In genomic region chr15:74059050-74059833, GRCh38 we compare ENCODE assay signal across 10 cellular contexts. TPM values are rescaled to one million over a fixed set of nuclear protein-coding genes. Genes with fewer than 3 reads are reported as not detected.
DNase-seq lines count a peak whose midpoint lies in the region; ATAC-seq and TF ChIP-seq lines count a peak whose summit lies in the region.
"Not testable (repeated sequence)": the region's sequence is repeated elsewhere in the genome, so short reads cannot be mapped to it uniquely, and the experiment has no call there.
"Had no signal": no experiment of that assay in that cellular context is flagged by ENCODE, and none has a peak within 500 bp of the region (broad histone marks: within the 10 kb centered on the region; RNA-seq: fewer than 3 reads in every experiment).

No MANE protein-coding gene starts in this region.

- intact Hi-C loops in activated CD8-positive, alpha-beta T cell treated with anti-CD3 and anti-CD28 coated beads for 36 hours (cut with micrococcal nuclease); activated naive CD4-positive, alpha-beta T cell treated with anti-CD3 and anti-CD28 coated beads for 36 hours (cut with micrococcal nuclease): not testable (repeated sequence)

- POLR2A ChIA-PET in activated CD8-positive, alpha-beta T cell treated with anti-CD3 and anti-CD28 coated beads for 36 hours (lab: Charles Lee): interaction anchor here (1.2 kb wide), 1 partner anchor 15 kb away, joined by 3 read pairs; no protein-coding TSS in a partner anchor

- CTCF ChIA-PET in activated CD8-positive, alpha-beta T cell treated with anti-CD3 and anti-CD28 coated beads for 36 hours (lab: Charles Lee): interaction anchor here (1.2 to 1.6 kb wide), 2 partner anchors 11 to 12 kb away, joined by 3 to 5 read pairs; no protein-coding TSS in a partner anchor
- CTCF ChIA-PET in activated naive CD4-positive, alpha-beta T cell treated with anti-CD3 and anti-CD28 coated beads for 36 hours (lab: Charles Lee): interaction anchor here (0.7 to 0.9 kb wide), 2 partner anchors 11 to 85 kb away, joined by 3 read pairs; no protein-coding TSS in a partner anchor

- not testable (repeated sequence) for H3K27me3 Mint-ChIP-seq in activated CD8-positive, alpha-beta T cell treated with anti-CD3 and anti-CD28 coated beads for 36 hours; activated naive CD4-positive, alpha-beta T cell treated with anti-CD3 and anti-CD28 coated beads for 36 hours (ENCODE audit: low read depth); activated naive CD8-positive, alpha-beta T cell treated with anti-CD3 and anti-CD28 coated beads, Interleukin-2, amount 50 U/mL, for 24 hours

- H3K4me3 Mint-ChIP-seq in activated CD8-positive, alpha-beta T cell treated with anti-CD3 and anti-CD28 coated beads for 36 hours; activated naive CD4-positive, alpha-beta T cell treated with anti-CD3 and anti-CD28 coated beads for 36 hours: not testable (repeated sequence)
- peak overlapping the region; percentile 39 for H3K4me3 Mint-ChIP-seq in activated naive CD8-positive, alpha-beta T cell treated with anti-CD3 and anti-CD28 coated beads, Interleukin-2, amount 50 U/mL, for 24 hours

- not testable (repeated sequence) for ATAC-seq in activated CD8-positive, alpha-beta T cell treated with anti-CD3 and anti-CD28 coated beads for 36 hours
- ATAC-seq in activated naive CD8-positive, alpha-beta T cell treated with anti-CD3 and anti-CD28 coated beads, Interleukin-2, amount 50 U/mL, for 24 hours: peak; percentile 52
- peak; percentile 65 for ATAC-seq in stimulated activated naive CD8-positive, alpha-beta T cell treated with anti-CD3 and anti-CD28 coated beads, Interleukin-15, Interleukin-2, amounts not matched to agents 100 U/mL and 50 U/mL, for 24 hours

- not testable (repeated sequence) for H3K9me3 Mint-ChIP-seq in activated CD8-positive, alpha-beta T cell treated with anti-CD3 and anti-CD28 coated beads for 36 hours; activated naive CD4-positive, alpha-beta T cell treated with anti-CD3 and anti-CD28 coated beads for 36 hours; activated naive CD8-positive, alpha-beta T cell treated with anti-CD3 and anti-CD28 coated beads, Interleukin-2, amount 50 U/mL, for 24 hours

- not testable (repeated sequence) for H2AFZ ChIP-seq in osteoblast (ENCODE audit: low read length)

- H3K36me3 ChIP-seq in osteoblast (ENCODE audit: insufficient read depth, low read length): not testable (repeated sequence)

- H3K27ac ChIP-seq in coronary artery; osteoblast (ENCODE audit: low read depth, low read length): not testable (repeated sequence)

- not testable (repeated sequence) for H3K36me3 Mint-ChIP-seq in activated CD8-positive, alpha-beta T cell treated with anti-CD3 and anti-CD28 coated beads for 36 hours (ENCODE audit: low read depth); activated naive CD4-positive, alpha-beta T cell treated with anti-CD3 and anti-CD28 coated beads for 36 hours (ENCODE audit: low read depth); activated naive CD8-positive, alpha-beta T cell treated with anti-CD3 and anti-CD28 coated beads, Interleukin-2, amount 50 U/mL, for 24 hours (ENCODE audit: low read depth)

- not testable (repeated sequence) for H3K4me1 ChIP-seq in osteoblast (ENCODE audit: insufficient read depth, low read length)

- not testable (repeated sequence) for H3K9me3 ChIP-seq in osteoblast (ENCODE audit: low read depth, low read length)

- H3K27ac Mint-ChIP-seq in activated CD8-positive, alpha-beta T cell treated with anti-CD3 and anti-CD28 coated beads for 36 hours; activated naive CD4-positive, alpha-beta T cell treated with anti-CD3 and anti-CD28 coated beads for 36 hours: not testable (repeated sequence)
- H3K27ac Mint-ChIP-seq in activated naive CD8-positive, alpha-beta T cell treated with anti-CD3 and anti-CD28 coated beads, Interleukin-2, amount 50 U/mL, for 24 hours: peak overlapping the region; percentile 81

- peaks cover 14% of the 10 kb centered on the region for H3K4me1 Mint-ChIP-seq in activated CD8-positive, alpha-beta T cell treated with anti-CD3 and anti-CD28 coated beads for 36 hours (ENCODE audit: low read depth)
- H3K4me1 Mint-ChIP-seq in activated naive CD4-positive, alpha-beta T cell treated with anti-CD3 and anti-CD28 coated beads for 36 hours (ENCODE audit: low read depth): peaks cover 11% of the 10 kb centered on the region
- H3K4me1 Mint-ChIP-seq in activated naive CD8-positive, alpha-beta T cell treated with anti-CD3 and anti-CD28 coated beads, Interleukin-2, amount 50 U/mL, for 24 hours: peaks cover 15% of the 10 kb centered on the region

- H3K27me3 ChIP-seq in osteoblast (ENCODE audit: insufficient read depth, low read length): not testable (repeated sequence)

- H3K4me3 ChIP-seq in Jurkat, Clone E6-1 (ENCODE audit: low read length); coronary artery; osteoblast (ENCODE audit: insufficient read depth, low read length): not testable (repeated sequence)

- not testable (repeated sequence) for H3K4me2 ChIP-seq in osteoblast (ENCODE audit: insufficient read depth, low read length)

- H3K79me2 ChIP-seq in osteoblast (ENCODE audit: insufficient read depth, low read length): not testable (repeated sequence)

- DNase-seq in Jurkat, Clone E6-1 (ENCODE audit: low read depth, low spot score): peak; percentile 28
- peak; percentile 25 for DNase-seq in activated CD8-positive, alpha-beta T cell treated with anti-CD3 and anti-CD28 coated beads for 36 hours
- DNase-seq in activated naive CD4-positive, alpha-beta T cell treated with anti-CD3 and anti-CD28 coated beads for 36 hours: peak; percentile 18
- DNase-seq in activated naive CD8-positive, alpha-beta T cell treated with anti-CD3 and anti-CD28 coated beads, Interleukin-2, amount 50 U/mL, for 24 hours: not testable (repeated sequence)
- DNase-seq in coronary artery (ENCODE audit: low spot score) (peak; percentile 31), osteoblast (ENCODE audit: insufficient read length, low spot score, missing footprints) (peak; percentile 30)
- DNase-seq in stimulated activated naive CD8-positive, alpha-beta T cell treated with anti-CD3 and anti-CD28 coated beads, Interleukin-15, Interleukin-2, amounts not matched to agents 100 U/mL and 50 U/mL, for 24 hours: peak; percentile 18

- TF ChIP-seq CTCF in activated CD8-positive, alpha-beta T cell treated with anti-CD3 and anti-CD28 coated beads for 36 hours (IDR thresholded peaks at IDR 0.05); coronary artery (IDR thresholded peaks at IDR 0.05); osteoblast (IDR thresholded peaks at IDR 0.05; ENCODE audit: extremely low read depth, low read depth, low read length): not testable (repeated sequence)

- H4K20me1 ChIP-seq in osteoblast (ENCODE audit: insufficient read depth, low read length): not testable (repeated sequence)

RNA-seq across cellular contexts. Expression of gene GOLGA6A, which starts 23.1 kb away (rescaled TPM):
- polyA plus RNA-seq in Jurkat, Clone E6-1 (2012; ENCODE audit: insufficient read depth, insufficient read length): not detected
- not detected for total RNA-seq in activated CD8-positive, alpha-beta T cell treated with anti-CD3 and anti-CD28 coated beads for 36 hours
- total RNA-seq in activated naive CD4-positive, alpha-beta T cell treated with anti-CD3 and anti-CD28 coated beads for 36 hours: under 1 TPM; 0.14 to 0.84 TPM
- under 0.01 TPM in 1 of 2 replicates, not detected in the other for total RNA-seq in osteoblast
- total RNA-seq: HT-29 had no signal
- polyA plus RNA-seq: CD14-positive monocyte; CD4-positive, alpha-beta memory T cell had no signal
